Comparison of ENCODE assay signal across 23 cellular contexts in the genomic region with DNA sequence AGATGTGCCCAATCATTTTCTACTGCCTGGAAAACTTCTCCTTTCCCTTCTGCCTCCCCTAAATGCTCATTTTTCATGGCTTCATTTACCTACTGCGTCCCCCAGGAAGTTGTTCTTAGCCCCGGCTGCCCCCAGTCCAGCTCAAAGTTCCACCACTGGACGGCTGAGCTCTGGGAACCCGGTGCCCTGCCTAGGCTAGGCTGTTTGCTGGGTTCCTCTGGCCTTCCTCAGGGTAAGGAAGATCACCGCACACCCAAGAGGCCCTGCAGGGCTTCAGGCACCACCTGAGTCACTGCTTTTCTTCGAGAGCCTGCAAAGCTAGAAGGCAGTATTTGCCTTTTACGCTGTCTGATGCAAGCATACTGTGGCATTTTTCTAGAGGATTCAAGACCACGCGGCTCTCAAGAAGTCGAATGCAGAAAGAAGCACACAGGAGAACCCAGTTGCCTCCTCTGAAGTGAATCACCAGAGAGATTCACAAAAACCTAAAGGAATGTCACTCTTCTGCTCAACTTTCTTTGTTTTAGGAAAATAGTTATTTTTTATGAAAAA. TPM values are rescaled to one million over a fixed set of nuclear protein-coding genes. Genes with fewer than 3 reads are reported as not detected.
DNase-seq lines count a peak whose midpoint lies in the region; ATAC-seq and TF ChIP-seq lines count a peak whose summit lies in the region.
"Had no signal": no experiment of that assay in that cellular context is flagged by ENCODE, and none has a peak within 500 bp of the region (broad histone marks: within the 10 kb centered on the region; RNA-seq: fewer than 3 reads in every experiment).

No MANE protein-coding gene starts in this region.

- H3K4me1 ChIP-seq in upper lobe of right lung (no peaks in the 10 kb centered on the region), HAP-1 (no peaks in the 10 kb centered on the region)
- H3K4me1 ChIP-seq: breast epithelium had no signal

- intact Hi-C loops in cardiac septum (cut with DNase I): no loop called here
- intact Hi-C loops in Right ventricle myocardium inferior (cut with DNase I): loop anchor here (5.0 kb wide), 1 partner anchor 45 kb away; a partner anchor contains a TSS
- intact Hi-C loops in posterior vena cava (cut with DNase I): no loop called here
- intact Hi-C loops in upper lobe of right lung (cut with DNase I): loop anchor here (5.0 kb wide), 1 partner anchor 720 kb away; no protein-coding TSS in a partner anchor

- DNase-seq in cardiac septum (ENCODE audit: low spot score) (peak; percentile 67), Right ventricle myocardium inferior (ENCODE audit: missing footprints) (no peak), epithelial cell of esophagus (ENCODE audit: low read depth) (peak; percentile 21), posterior vena cava (ENCODE audit: low spot score) (peak; percentile 15), upper lobe of right lung (peak; percentile 38), NCI-H2171 treated with DMSO at 0.1 percent for 48 hours (lab: John Stamatoyannopoulos, UW) (no peak), HAP-1 (ENCODE audit: low spot score in 2 of 2) (no peak), foreskin melanocyte (no peak)
- DNase-seq: activated CD4-positive, alpha-beta T cell treated with anti-CD3 and anti-CD28 coated beads, Interleukin-2, amount 50 U/mL, for 48 hours; activated naive CD4-positive, alpha-beta T cell treated with Interleukin-2 at 50 U/mL for 16 hours; activated T-cell treated with anti-CD3 and anti-CD28 coated beads, Interleukin-2, amount 50 U/mL, for 48 hours; Calu3; DMS79; Kasumi-1; MV-4-11; NCI-H1436; stimulated activated naive CD4-positive, alpha-beta T cell treated with Interleukin-2 at 50 U/mL for 16 hours; T-helper 1 cell had no signal

- TF ChIP-seq CTCF in epithelial cell of esophagus (IDR thresholded peaks at IDR 0.05; ENCODE audit: insufficient read depth, low read depth, low read length, missing control alignments) (no peak), upper lobe of right lung (IDR thresholded peaks at IDR 0.05) (no peak)

- in situ Hi-C loops in HAP-1 (cut with MboI; ENCODE audit: low sequenced_read_pairs): no loop called here

- H3K9me3 ChIP-seq in upper lobe of right lung (no peaks in the 10 kb centered on the region), HAP-1 (no peaks in the 10 kb centered on the region)
- H3K9me3 ChIP-seq: adrenal gland, neutrophil had no signal

- no peak overlapping the region for H3K4me3 ChIP-seq in epithelial cell of esophagus (ENCODE audit: low read length)
- no peak overlapping the region for H3K4me3 ChIP-seq in upper lobe of right lung
- H3K4me3 ChIP-seq in HAP-1: no peak overlapping the region
- H3K4me3 ChIP-seq: adrenal gland, breast epithelium, skin epidermis had no signal

- H3K27me3 ChIP-seq in upper lobe of right lung: no peaks in the 10 kb centered on the region
- H3K27me3 ChIP-seq in HAP-1 (ENCODE audit: low read depth): no peaks in the 10 kb centered on the region
- H3K27me3 ChIP-seq: adrenal gland, breast epithelium had no signal

- ATAC-seq in Right ventricle myocardium inferior (no peak), upper lobe of right lung (no peak)

- no peaks in the 10 kb centered on the region for H3K36me3 ChIP-seq in upper lobe of right lung
- no peaks in the 10 kb centered on the region for H3K36me3 ChIP-seq in HAP-1 (replicated peaks)
- H3K36me3 ChIP-seq: adrenal gland, breast epithelium, neutrophil had no signal

- no peak overlapping the region for H3K27ac ChIP-seq in upper lobe of right lung
- H3K27ac ChIP-seq: adrenal gland, breast epithelium, epithelial cell of prostate, neutrophil had no signal

RNA-seq across cellular contexts. Expression of a gene that starts 46.7 kb away (rescaled TPM):
- total RNA-seq in cardiac septum (40.7 TPM), Right ventricle myocardium inferior (48.8 TPM), posterior vena cava (10 to 100 TPM; 61.5 to 62.6 TPM), upper lobe of right lung (84.7 TPM)

Comparison
In these comparisons a context has a peak if more than half of its experiments do, and no peak if none do; other contexts are left out.
1. DNase-seq: peak in cardiac septum (single experiment), epithelial cell of esophagus (single experiment), posterior vena cava (single experiment) and upper lobe of right lung (single experiment); none in Right ventricle myocardium inferior (single experiment), NCI-H2171 treated with DMSO at 0.1 percent for 48 hours (single experiment), HAP-1 (0 of 2) and foreskin melanocyte (single experiment).
2. intact Hi-C loops: an anchor here in Right ventricle myocardium inferior (5.0 kb wide) and upper lobe of right lung (5.0 kb wide); none called in cardiac septum and posterior vena cava.